In the genomic region with DNA sequence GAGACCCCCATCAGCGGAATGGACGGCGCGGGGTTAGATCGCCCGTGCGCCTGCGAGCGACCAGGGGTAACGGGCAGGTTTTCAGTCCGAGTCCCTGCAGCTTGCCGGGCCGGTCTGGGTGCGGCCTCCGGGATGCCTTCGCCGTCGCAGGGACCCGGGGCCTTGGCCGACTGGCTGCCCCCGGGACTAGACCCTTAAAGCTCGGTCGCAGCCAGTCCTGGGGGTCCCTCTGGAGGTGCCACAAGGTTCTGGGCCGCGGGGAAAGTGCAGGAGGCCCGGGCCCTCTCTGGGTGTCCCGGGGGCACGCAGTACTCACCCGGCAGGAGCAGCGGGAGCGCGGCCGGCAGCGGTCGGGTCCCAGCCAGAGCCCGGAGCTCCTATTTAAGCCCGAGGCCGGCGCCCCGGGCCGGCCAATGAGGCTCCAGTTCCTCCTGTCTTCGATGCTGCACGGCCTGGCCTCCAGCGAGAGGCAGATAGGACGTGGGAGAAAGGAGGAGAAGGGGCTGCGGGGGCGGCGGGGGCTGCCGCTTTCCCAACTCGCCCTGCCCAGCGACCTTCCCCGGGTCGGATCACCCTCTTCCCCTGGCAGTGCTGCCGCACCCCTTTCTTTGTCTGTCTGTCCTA, we compare ENCODE assay signal across 9 cellular contexts. TPM values are rescaled to one million over a fixed set of nuclear protein-coding genes. Genes with fewer than 3 reads are reported as not detected.
DNase-seq lines count a peak whose midpoint lies in the region; ATAC-seq and TF ChIP-seq lines count a peak whose summit lies in the region.
"Had no signal": no experiment of that assay in that cellular context is flagged by ENCODE, and none has a peak within 500 bp of the region (broad histone marks: within the 10 kb centered on the region; RNA-seq: fewer than 3 reads in every experiment).

Gene SPON2 (minus strand): TSS at position 356 of the 624 bp plus-strand sequence.

- no peaks in the 10 kb centered on the region for H3K36me3 ChIP-seq in CD4-positive, CD25-positive, alpha-beta regulatory T cell (ENCODE audit: control insufficient read depth, insufficient read depth, low read length)

- no peak for DNase-seq in CD4-positive, CD25-positive, alpha-beta regulatory T cell
- DNase-seq in activated B cell treated with CpG ODN at 0.5 μM for 24 hours (no peak), cardiac septum (ENCODE audit: low spot score) (peak; percentile 73), osteocyte (ENCODE audit: extremely low spot score, unreplicated experiment) (peak; percentile 83), NCI-H1105 treated with DMSO at 0.1 percent for 48 hours (lab: John Stamatoyannopoulos, UW) (no peak)
- DNase-seq in activated CD4-positive, CD25-positive, alpha-beta regulatory T cell treated with anti-CD3 and anti-CD28 coated beads, Interleukin-2, amount 50 U/mL, for 72 hours: no peak

- no peaks in the 10 kb centered on the region for H3K27me3 ChIP-seq in CD4-positive, CD25-positive, alpha-beta regulatory T cell (ENCODE audit: control insufficient read depth, insufficient read depth, low read length)

- H3K27ac Mint-ChIP-seq in CD4-positive, CD25-positive, alpha-beta regulatory T cell: no peak within 1 kb of the TSS
- no peak within 1 kb of the TSS for H3K27ac Mint-ChIP-seq in activated B cell treated with CpG ODN at 0.5 μM for 24 hours
- peak within 1 kb of the TSS; percentile 93 for H3K27ac Mint-ChIP-seq in osteocyte (ENCODE audit: unreplicated experiment)

- no peak for ATAC-seq in CD4-positive, CD25-positive, alpha-beta regulatory T cell (ENCODE audit: low read depth in 2 of 2)
- ATAC-seq in activated B cell treated with CpG ODN at 0.5 μM for 24 hours (ENCODE audit: low read depth) (no peak), GM19463 (IDR thresholded peaks at IDR 0.05; ENCODE audit: unreplicated experiment) (no peak), GM21528 (IDR thresholded peaks at IDR 0.05; ENCODE audit: low FRiP score, unreplicated experiment) (no peak)

- peak within 1 kb of the TSS; percentile 4 to 64 (median 60) for H3K4me3 Mint-ChIP-seq in CD4-positive, CD25-positive, alpha-beta regulatory T cell
- H3K4me3 Mint-ChIP-seq in activated B cell treated with CpG ODN at 0.5 μM for 24 hours (peak within 1 kb of the TSS; percentile 76), osteocyte (ENCODE audit: unreplicated experiment) (peak within 1 kb of the TSS; percentile 68)

- H3K36me3 Mint-ChIP-seq in CD4-positive, CD25-positive, alpha-beta regulatory T cell: no peaks in the 10 kb centered on the region
- H3K36me3 Mint-ChIP-seq in activated B cell treated with CpG ODN at 0.5 μM for 24 hours (ENCODE audit: low read depth) (no peaks in the 10 kb centered on the region), osteocyte (ENCODE audit: unreplicated experiment) (peaks cover 5% of the 10 kb centered on the region)

- peaks cover 3 to 28% (median 7%) of the 10 kb centered on the region in 4 donors for H3K4me1 Mint-ChIP-seq in CD4-positive, CD25-positive, alpha-beta regulatory T cell
- peaks cover 24% of the 10 kb centered on the region for H3K4me1 Mint-ChIP-seq in activated B cell treated with CpG ODN at 0.5 μM for 24 hours
- H3K4me1 Mint-ChIP-seq in osteocyte (ENCODE audit: unreplicated experiment): peaks cover 49% of the 10 kb centered on the region

- H3K9me3 Mint-ChIP-seq in CD4-positive, CD25-positive, alpha-beta regulatory T cell: peaks cover 0 to 2% (median 0%) of the 10 kb centered on the region in 7 donors
- H3K9me3 Mint-ChIP-seq in activated B cell treated with CpG ODN at 0.5 μM for 24 hours (no peaks in the 10 kb centered on the region), osteocyte (ENCODE audit: unreplicated experiment) (no peaks in the 10 kb centered on the region)

- H3K27me3 Mint-ChIP-seq in CD4-positive, CD25-positive, alpha-beta regulatory T cell: peaks cover 58% of the 10 kb centered on the region
- H3K27me3 Mint-ChIP-seq in activated B cell treated with CpG ODN at 0.5 μM for 24 hours (peaks cover 2% of the 10 kb centered on the region), osteocyte (ENCODE audit: unreplicated experiment) (peaks cover 2% of the 10 kb centered on the region)

- H3K4me1 ChIP-seq in CD4-positive, CD25-positive, alpha-beta regulatory T cell (ENCODE audit: control insufficient read depth, insufficient read depth, low read length, poor library complexity, severe bottlenecking): peaks cover 28% of the 10 kb centered on the region

- TF ChIP-seq CTCF in activated B cell treated with CpG ODN at 0.5 μM for 24 hours (IDR thresholded peaks at IDR 0.05) (no peak), osteocyte (IDR thresholded peaks at IDR 0.05) (no peak)

- intact Hi-C loops in activated B cell treated with CpG ODN at 0.5 μM for 24 hours (cut with micrococcal nuclease): no loop called here
- intact Hi-C loops in cardiac septum (cut with DNase I): no loop called here

- CTCF ChIA-PET in activated B cell treated with CpG ODN at 0.5 μM for 24 hours (lab: Charles Lee): interaction anchor here (0.8 to 1.8 kb wide), 2 partner anchors 12 to 96 kb away, joined by 4 to 5 read pairs; no protein-coding TSS in a partner anchor

- POLR2A ChIA-PET in activated B cell treated with CpG ODN at 0.5 μM for 24 hours (lab: Charles Lee): interaction anchor here (0.7 to 1.9 kb wide), 3 partner anchors 30 to 174 kb away, joined by 3 to 7 read pairs (median 4); no protein-coding TSS in a partner anchor

- no peaks in the 10 kb centered on the region for H3K9me3 ChIP-seq in CD4-positive, CD25-positive, alpha-beta regulatory T cell (ENCODE audit: control insufficient read depth in 2 of 2, low read length in 2 of 2)

- H3K4me3 ChIP-seq in CD4-positive, CD25-positive, alpha-beta regulatory T cell (ENCODE audit: low read depth, low read length): no peak within 1 kb of the TSS
- H3K4me3 ChIP-seq: PC-9 had no signal

- no peak within 1 kb of the TSS for H3K27ac ChIP-seq in CD4-positive, CD25-positive, alpha-beta regulatory T cell (ENCODE audit: insufficient read depth, low read length, poor library complexity, severe bottlenecking)
- H3K27ac ChIP-seq: PC-9 had no signal

RNA-seq across cellular contexts. Expression of gene SPON2, which starts in this region (rescaled TPM):
- total RNA-seq in CD4-positive, CD25-positive, alpha-beta regulatory T cell: 23.9 TPM
- polyA plus RNA-seq in CD4-positive, CD25-positive, alpha-beta regulatory T cell: 1 to 10 TPM; 3.4 to 8.1 (median 6.2) TPM
- total RNA-seq in activated B cell treated with CpG ODN at 0.5 μM for 24 hours: 2.2 and 3.4 TPM in 2 replicates
- 19.8 TPM for total RNA-seq in cardiac septum
- total RNA-seq in osteocyte: 149 and 168 TPM in 2 replicates

Comparison
In these comparisons a context has a peak if more than half of its experiments do, and no peak if none do; other contexts are left out.
1. DNase-seq: peak in cardiac septum (single experiment) and osteocyte (single experiment); none in CD4-positive, CD25-positive, alpha-beta regulatory T cell (0 of 3), activated B cell treated with CpG ODN at 0.5 μM for 24 hours (single experiment), activated CD4-positive, CD25-positive, alpha-beta regulatory T cell treated with anti-CD3 and anti-CD28 coated beads, Interleukin-2, amount 50 U/mL, for 72 hours (single experiment) and NCI-H1105 treated with DMSO at 0.1 percent for 48 hours (single experiment).
2. Peak in every context shown above with its lines, with median percentiles within 50 percentile points of each other: H3K4me3 Mint-ChIP-seq.